19 cellular contexts compared by ENCODE assay signal in genomic region chr20:37575884-37576283, GRCh38. TPM values are rescaled to one million over a fixed set of nuclear protein-coding genes. Genes with fewer than 3 reads are reported as not detected.
DNase-seq lines count a peak whose midpoint lies in the region; ATAC-seq, FAIRE-seq and TF ChIP-seq lines count a peak whose summit lies in the region.
"Had no signal": no experiment of that assay in that cellular context is flagged by ENCODE, and none has a peak within 500 bp of the region (broad histone marks: within the 10 kb centered on the region; RNA-seq: fewer than 3 reads in every experiment).

No MANE protein-coding gene starts in this region.

- H3K9ac ChIP-seq in GM12878 (ENCODE audit: control insufficient read depth, insufficient read depth, low read length) = no peak overlapping the region

- no peak for TF ChIP-seq CTCF in GM12878 (IDR thresholded peaks at IDR 0.05 in 2 of 3, conservative IDR thresholded peaks at IDR 0.05 in 1 of 3; ENCODE audit: control insufficient read depth in 2 of 3, extremely low read depth in 1 of 3, insufficient read depth in 1 of 3, low read depth in 3 of 3, low read length in 3 of 3)

- FAIRE-seq in GM12878 (lab: Jason Lieb, UNC) = no peak
- FAIRE-seq in H54 (lab: Jason Lieb, UNC) = no peak
- FAIRE-seq: colon, pancreas had no signal

- H3K27ac ChIP-seq in GM12878 (ENCODE audit: control insufficient read depth, insufficient read depth) = no peak overlapping the region
- H3K27ac ChIP-seq: pancreas, SK-N-MC had no signal

- WGBS in GM12878 (ENCODE audit: insufficient coverage, insufficient replicate concordance, low lambda C conversion rate, missing lambda C conversion rate) = 69% methylated on average over 1 of the region's 1 CpG

- POLR2A ChIA-PET in GM12878 (lab: Charles Lee) = no interaction called here

- no peaks in the 10 kb centered on the region for H3K79me2 ChIP-seq in GM12878 (ENCODE audit: control insufficient read depth, insufficient read depth, low read length)

- in situ Hi-C loops in GM12878 (cut with MboI) = no loop called here

- TF ChIP-seq POLR2A in GM12878 (IDR thresholded peaks at IDR 0.05; ENCODE audit: low read depth, low read length) = no peak
- no peak for TF ChIP-seq POLR2A in H54 (IDR thresholded peaks at IDR 0.05; ENCODE audit: low read depth, low read length)

- TF ChIP-seq RAD21 in GM12878 (IDR thresholded peaks at IDR 0.05; ENCODE audit: insufficient read depth, low read depth, low read length) = no peak

- RAD21 ChIA-PET in GM12878 (lab: Charles Lee; ENCODE audit: unreplicated experiment) = interaction anchor here (0.9 to 1.6 kb wide), 2 partner anchors 10 to 417 kb away, joined by 3 to 5 read pairs; no protein-coding TSS in a partner anchor

- DNase-seq in SIG-M5 treated with dmso at 0.1 percent for 504 hours (lab: John Stamatoyannopoulos, UW; ENCODE audit: unreplicated experiment) (peak; percentile 47), SIG-M5 (lab: John Stamatoyannopoulos, UW) (no peak), NAMALWA (ENCODE audit: low spot score) (peak; percentile 42), GM12878 (ENCODE audit: low read depth, low spot score) (peak; percentile 36), sciatic nerve (ENCODE audit: low spot score) (peak; percentile 37), NCI-H2029 treated with DMSO at 0.1 percent for 48 hours (lab: John Stamatoyannopoulos, UW) (no peak), NCI-H748 treated with DMSO at 0.1 percent for 48 hours (lab: John Stamatoyannopoulos, UW) (no peak), H54 (ENCODE audit: insufficient read length, low spot score) (no peak)
- DNase-seq: activated CD4-positive, alpha-beta T cell treated with anti-CD3 and anti-CD28 coated beads for 1 hour; amniotic stem cell; HCEC 1CT; NCI-H146; NCI-H526 treated with DMSO at 0.1 percent for 48 hours; stimulated activated CD4-positive, alpha-beta T cell treated with anti-CD3 and anti-CD28 coated beads, Interleukin-15, amount 100 ng/mL, for 24 hours had no signal

- H3K27me3 ChIP-seq in GM12878 (replicated peaks in 1 of 2; ENCODE audit: control insufficient read depth in 2 of 2, insufficient read depth in 2 of 2, low read length in 1 of 2) = no peaks in the 10 kb centered on the region; a peak in 1 of 4 replicates
- H3K27me3 ChIP-seq: pancreas had no signal

- CTCF ChIA-PET in GM12878 (lab: Yijun Ruan, JAX) = interaction anchor here (0.6 to 3.4 kb wide), 7 partner anchors 11 to 781 kb away, joined by 3 to 15 read pairs (median 3); no protein-coding TSS in a partner anchor

- no peaks in the 10 kb centered on the region for H4K20me1 ChIP-seq in GM12878 (ENCODE audit: control insufficient read depth, insufficient read depth)

- H3K4me2 ChIP-seq in GM12878 (ENCODE audit: control insufficient read depth, insufficient read depth) = no peak overlapping the region

- H3K4me1 ChIP-seq in GM12878 (ENCODE audit: control insufficient read depth, insufficient read depth, low read length) = peaks cover 13% of the 10 kb centered on the region
- H3K4me1 ChIP-seq: Caco-2, pancreas had no signal

- H3K4me3 ChIP-seq in GM12878 = no peak overlapping the region
- H3K4me3 ChIP-seq: pancreas, SK-N-MC had no signal

- ATAC-seq in GM12878 (peak; percentile 86), sciatic nerve (no peak)
- ATAC-seq: pancreas had no signal

- no peak overlapping the region for H2AFZ ChIP-seq in GM12878 (ENCODE audit: control insufficient read depth, low read depth, low read length)

- BruUV-seq in GM12878 (replicated peaks; lab: Mats Ljungman, UMichigan) = no TSS peak

- intact Hi-C loops in GM12878 (cut with micrococcal nuclease; ENCODE audit: unreplicated experiment) (no loop called here), sciatic nerve (cut with DNase I) (no loop called here)

- no peaks in the 10 kb centered on the region for H3K36me3 ChIP-seq in GM12878 (ENCODE audit: control insufficient read depth in 2 of 2, insufficient read depth in 2 of 2, low read length in 1 of 2)
- H3K36me3 ChIP-seq: pancreas had no signal

- no peaks in the 10 kb centered on the region for H3K9me3 ChIP-seq in GM12878 (replicated peaks; ENCODE audit: control insufficient read depth, insufficient read depth, low read length)
- H3K9me3 ChIP-seq: Caco-2, pancreas had no signal

- SMC1A ChIA-PET in GM12878 (lab: Charles Lee; ENCODE audit: uncharacterized antibody, unreplicated experiment) = interaction anchor here (0.7 to 1.5 kb wide), 6 partner anchors 8 to 1622 kb away, joined by 3 read pairs; no protein-coding TSS in a partner anchor

- no peak for TF ChIP-seq EP300 in GM12878 (IDR thresholded peaks at IDR 0.05; ENCODE audit: borderline replicate concordance in 1 of 2, control insufficient read depth in 1 of 2, low read depth in 2 of 2, low read length in 2 of 2)

TF ChIP-seq in GM12878, 131 proteins besides CTCF, POLR2A, EP300 and RAD21:
- TF ChIP-seq MTA2 (IDR thresholded peaks at IDR 0.05; ENCODE audit: low read depth) (peak; percentile 46; the same call in 1 of the 2 replicates), POLR2AphosphoS5 (IDR thresholded peaks at IDR 0.05; ENCODE audit: low read length) (no peak), HCFC1 (IDR thresholded peaks at IDR 0.05; ENCODE audit: low read length) (no peak), RELB (IDR thresholded peaks at IDR 0.05; ENCODE audit: low read depth) (peak; percentile 47; the same call in 1 of the 2 replicates), MEF2B (IDR thresholded peaks at IDR 0.05; ENCODE audit: partially characterized antibody, poor library complexity, severe bottlenecking) (peak; percentile 11), CEBPB (IDR thresholded peaks at IDR 0.05; ENCODE audit: borderline replicate concordance in 1 of 2, low read depth in 2 of 2, low read length in 2 of 2) (no peak), NBN (IDR thresholded peaks at IDR 0.05) (no peak), RUNX3 (IDR thresholded peaks at IDR 0.05; ENCODE audit: low read length) (peak; percentile 57; the same call in 1 of the 2 replicates), IKZF1 (conservative IDR thresholded peaks at IDR 0.05) (peak; percentile 72), ZNF217 (IDR thresholded peaks at IDR 0.05) (no peak), IKZF2 (IDR thresholded peaks at IDR 0.05) (peak; percentile 75 to 83), SPI1 (IDR thresholded peaks at IDR 0.05; ENCODE audit: borderline replicate concordance, insufficient read depth, low read depth, low read length) (peak; percentile 69; the same call in 1 of the 2 replicates), ZNF384 (IDR thresholded peaks at IDR 0.05; ENCODE audit: borderline replicate concordance, low read depth, low read length) (no peak), EED (IDR thresholded peaks at IDR 0.05; ENCODE audit: low read depth) (peak; percentile 24; the same call in 1 of the 2 replicates)
TF ChIP-seq in GM12878: peak in this region for 8.

RNA-seq across cellular contexts. Expression of gene BLCAP, which starts 48.2 kb away (rescaled TPM):
- 50.2 and 57.6 TPM in 2 replicates for total RNA-seq in GM12878 (2013; cell fraction: nucleolus; rRNA removed)
- total RNA-seq in GM12878 (2014; rRNA removed) (37.2 and 39.1 TPM in 2 replicates), GM12878 (2014; rRNA removed; fragmentation: Illumina TruSeq; extraction: Trizol) (29.4 and 30.0 TPM in 2 replicates), GM12878 (2021) (42.0 and 51.2 TPM in 2 replicates), sciatic nerve (58.4 TPM)
- 20.7 TPM for polyA plus RNA-seq in GM12878 (2011; ENCODE audit: low read depth)
- polyA plus RNA-seq in GM12878 (2011; rRNA removed) (54.7 and 58.9 TPM in 2 replicates), GM12878 (2014; fragmentation: Illumina TruSeq; extraction: Trizol) (44.1 and 44.3 TPM in 2 replicates), GM12878 (2014; fragmentation: Nextera tagmentation; extraction: Ambion mirVana) (10 to 100 TPM; 24.6 to 37.7 TPM), GM12878 (2014; rRNA removed) (48.9 and 50.6 TPM in 2 replicates), GM12878 (2016; fragmentation: Nextera tagmentation; extraction: Ambion mirVana) (10 to 100 TPM; 60.1 to 62.3 TPM)
- polyA plus RNA-seq in GM12878 (2011; cell fraction: cytosol; rRNA removed) = 57.9 and 62.7 TPM in 2 replicates
- polyA plus RNA-seq in GM12878 (2011; cell fraction: nucleus; rRNA removed) = 48.9 and 49.3 TPM in 2 replicates
- 28.8 and 30.5 TPM in 2 replicates for polyA plus RNA-seq in GM12878 (2012)
- 39.9 and 46.5 TPM in 2 replicates for polyA minus RNA-seq in GM12878 (2011; rRNA and poly(A)+ RNA removed)
- polyA minus RNA-seq in GM12878 (2011; cell fraction: cytosol; rRNA and poly(A)+ RNA removed) = 12.3 and 13.3 TPM in 2 replicates
- 14.4 and 29.0 TPM in 2 replicates for polyA minus RNA-seq in GM12878 (2011; cell fraction: nucleus; rRNA and poly(A)+ RNA removed)

RNA-seq across cellular contexts. Expression of gene NNAT, which starts 54.8 kb away (rescaled TPM):
- not detected in 2 replicates for total RNA-seq in GM12878 (2013; cell fraction: nucleolus; rRNA removed)
- total RNA-seq in GM12878 (2014; rRNA removed) (not detected in 2 replicates), GM12878 (2014; rRNA removed; fragmentation: Illumina TruSeq; extraction: Trizol) (not detected in 2 replicates), GM12878 (2021) (not detected in 2 replicates), sciatic nerve (2.1 TPM)
- polyA plus RNA-seq in GM12878 (2011; ENCODE audit: low read depth) = 1.6 TPM
- polyA plus RNA-seq in GM12878 (2011; rRNA removed) (not detected in 2 replicates), GM12878 (2014; fragmentation: Illumina TruSeq; extraction: Trizol) (not detected in 2 replicates), GM12878 (2014; fragmentation: Nextera tagmentation; extraction: Ambion mirVana) (not detected), GM12878 (2014; rRNA removed) (0.22 TPM in 1 of 2 replicates, not detected in the other), GM12878 (2016; fragmentation: Nextera tagmentation; extraction: Ambion mirVana) (under 1 TPM; 0.42 to 0.99 TPM)
- 0.07 TPM in 1 of 2 replicates, not detected in the other for polyA plus RNA-seq in GM12878 (2011; cell fraction: cytosol; rRNA removed)
- not detected in 2 replicates for polyA plus RNA-seq in GM12878 (2011; cell fraction: nucleus; rRNA removed)
- polyA plus RNA-seq in GM12878 (2012) = 0.79 and 1.3 TPM in 2 replicates
- not detected in 2 replicates for polyA minus RNA-seq in GM12878 (2011; rRNA and poly(A)+ RNA removed)
- polyA minus RNA-seq in GM12878 (2011; cell fraction: cytosol; rRNA and poly(A)+ RNA removed) = not detected in 2 replicates
- polyA minus RNA-seq in GM12878 (2011; cell fraction: nucleus; rRNA and poly(A)+ RNA removed) = not detected in 2 replicates
- total RNA-seq: A172, Caco-2 had no signal

Comparison
In these comparisons a context has a peak if more than half of its experiments do, and no peak if none do; other contexts are left out.
1. DNase-seq: peak in SIG-M5 treated with dmso at 0.1 percent for 504 hours (single experiment), NAMALWA (single experiment), GM12878 (single experiment) and sciatic nerve (single experiment); none in SIG-M5 (single experiment), NCI-H2029 treated with DMSO at 0.1 percent for 48 hours (single experiment), NCI-H748 treated with DMSO at 0.1 percent for 48 hours (single experiment) and H54 (single experiment).